29 cellular contexts compared by ENCODE assay signal in genomic region chr7:132154248-132154647, GRCh38.
DNase-seq lines count a peak whose midpoint lies in the region; ATAC-seq, FAIRE-seq and TF ChIP-seq lines count a peak whose summit lies in the region.
"Had no signal": no experiment of that assay in that cellular context is flagged by ENCODE, and none has a peak within 500 bp of the region (broad histone marks: within the 10 kb centered on the region; RNA-seq: fewer than 3 reads in every experiment).

No MANE protein-coding gene starts in this region.

- H3K27me3 Mint-ChIP-seq in activated naive CD4-positive, alpha-beta T cell treated with anti-CD3 and anti-CD28 coated beads, Interleukin-2, amount 10 ng/mL, durations not matched to agents 7 days and 5 days, result peaks cover 33% of the 10 kb centered on the region
- H3K27me3 Mint-ChIP-seq: activated B cell treated with CpG ODN at 0.5 μM for 24 hours had no signal

- no peaks in the 10 kb centered on the region for H3K36me3 ChIP-seq in K562 (ENCODE audit: control insufficient read depth, insufficient read depth, low read length)
- H3K36me3 ChIP-seq: BLaER1, vagina had no signal

- no peaks in the 10 kb centered on the region for H3K9me3 Mint-ChIP-seq in activated naive CD4-positive, alpha-beta T cell treated with anti-CD3 and anti-CD28 coated beads, Interleukin-2, amount 10 ng/mL, durations not matched to agents 7 days and 5 days
- H3K9me3 Mint-ChIP-seq: activated B cell treated with CpG ODN at 0.5 μM for 24 hours, mesothelial cell of epicardium had no signal

- in situ Hi-C loops in K562 (cut with MboI), result no loop called here

- no peak for TF ChIP-seq POLR2A in K562 (conservative IDR thresholded peaks at IDR 0.05)

- no peak for TF ChIP-seq EP300 in K562 (IDR thresholded peaks at IDR 0.05; ENCODE audit: low read length)

- H3K4me3 ChIP-seq in LNCaP clone FGC (ENCODE audit: low read depth, low read length), result no peak overlapping the region
- H3K4me3 ChIP-seq in K562, result no peak overlapping the region
- H3K4me3 ChIP-seq in retinal pigment epithelial cell (ENCODE audit: low read length), result no peak overlapping the region
- H3K4me3 ChIP-seq: BLaER1, thoracic aorta, vagina had no signal

- H3K4me2 ChIP-seq in K562 (ENCODE audit: insufficient read depth, low read length), result no peak overlapping the region
- H3K4me2 ChIP-seq: BLaER1 had no signal

- no peaks in the 10 kb centered on the region for H3K9me1 ChIP-seq in K562 (ENCODE audit: control insufficient read depth, insufficient read depth, low read length)

- H3K27ac ChIP-seq in K562 (ENCODE audit: extremely low read depth, low read depth, low read length), result no peak overlapping the region
- H3K27ac ChIP-seq: BLaER1, thoracic aorta, vagina had no signal

- H2AFZ ChIP-seq in K562 (ENCODE audit: low read depth, low read length), result no peak overlapping the region

- H3K9ac ChIP-seq in K562 (ENCODE audit: insufficient read depth in 1 of 2, low read depth in 2 of 2, low read length in 2 of 2), result no peak overlapping the region
- H3K9ac ChIP-seq: BLaER1 had no signal

- no peak for ATAC-seq in K562
- ATAC-seq: activated CD8-positive, alpha-beta memory T cell treated with anti-CD3 and anti-CD28 coated beads, Interleukin-2, amount 10 ng/mL, durations not matched to agents 7 days and 5 days; left ventricle myocardium superior; stimulated activated naive CD8-positive, alpha-beta T cell treated with anti-CD3 and anti-CD28 coated beads, Interleukin-15, Interleukin-2, amounts not matched to agents 100 U/mL and 50 U/mL, for 24 hours had no signal

- H4K20me1 ChIP-seq in K562 (replicated peaks; ENCODE audit: control insufficient read depth, insufficient read depth, low read length), result peaks cover 7% of the 10 kb centered on the region; the same call in 1 of the 2 replicates
- H4K20me1 ChIP-seq: BLaER1 had no signal

- H3K4me1 Mint-ChIP-seq in activated naive CD4-positive, alpha-beta T cell treated with anti-CD3 and anti-CD28 coated beads, Interleukin-2, amount 10 ng/mL, durations not matched to agents 7 days and 5 days, result no peaks in the 10 kb centered on the region
- H3K4me1 Mint-ChIP-seq: activated B cell treated with CpG ODN at 0.5 μM for 24 hours; activated CD8-positive, alpha-beta memory T cell treated with anti-CD3 and anti-CD28 coated beads, Interleukin-2, amount 10 ng/mL, durations not matched to agents 7 days and 5 days had no signal

- no peak for FAIRE-seq in K562 (lab: Jason Lieb, UNC)
- FAIRE-seq: GM19239, H54, islet of Langerhans had no signal

- H3K36me3 Mint-ChIP-seq in activated naive CD4-positive, alpha-beta T cell treated with anti-CD3 and anti-CD28 coated beads, Interleukin-2, amount 10 ng/mL, durations not matched to agents 7 days and 5 days, result peaks cover 6% of the 10 kb centered on the region
- H3K36me3 Mint-ChIP-seq: activated CD8-positive, alpha-beta memory T cell treated with anti-CD3 and anti-CD28 coated beads, Interleukin-2, amount 10 ng/mL, durations not matched to agents 7 days and 5 days; mesothelial cell of epicardium; naive thymus-derived CD4-positive, alpha-beta T cell had no signal

- POLR2A ChIA-PET in K562 (lab: Yijun Ruan, JAX), result interaction anchor here (0.7 kb wide), 1 partner anchor 10 kb away, joined by 6 read pairs; no protein-coding TSS in a partner anchor

- intact Hi-C loops in K562 (cut with micrococcal nuclease), result no loop called here

- no peaks in the 10 kb centered on the region for H3K9me3 ChIP-seq in K562 (replicated peaks; ENCODE audit: control insufficient read depth, insufficient read depth, low read depth, low read length)
- H3K9me3 ChIP-seq: BLaER1, thoracic aorta, vagina had no signal

- WGBS in K562 (ENCODE audit: insufficient coverage, low coverage, missing lambda C conversion rate), result 1% methylated on average over 6 of the region's 6 CpGs

- TF ChIP-seq CTCF in LNCaP clone FGC (IDR thresholded peaks at IDR 0.05; ENCODE audit: control insufficient read depth, extremely low read depth, insufficient read depth) (peak; percentile 43), K562 (IDR thresholded peaks at IDR 0.05 in 2 of 3, conservative IDR thresholded peaks at IDR 0.05 in 1 of 3; ENCODE audit: insufficient read depth in 2 of 3, low read depth in 1 of 3, low read length in 3 of 3) (peak in 1 of 3 experiments; percentile 15; a peak in 1 of 6 replicates), retinal pigment epithelial cell (conservative IDR thresholded peaks at IDR 0.05; ENCODE audit: low read depth, low read length) (peak; percentile 1)

- H3K27ac Mint-ChIP-seq in activated naive CD4-positive, alpha-beta T cell treated with anti-CD3 and anti-CD28 coated beads, Interleukin-2, amount 10 ng/mL, durations not matched to agents 7 days and 5 days, result no peak overlapping the region
- H3K27ac Mint-ChIP-seq: activated B cell treated with CpG ODN at 0.5 μM for 24 hours; activated CD8-positive, alpha-beta memory T cell treated with anti-CD3 and anti-CD28 coated beads, Interleukin-2, amount 10 ng/mL, durations not matched to agents 7 days and 5 days; mesothelial cell of epicardium; naive thymus-derived CD4-positive, alpha-beta T cell had no signal

- H3K27me3 ChIP-seq in K562 (ENCODE audit: control insufficient read depth in 2 of 2, insufficient read depth in 2 of 2, low read length in 2 of 2), result peaks cover 0 to 21% of the 10 kb centered on the region in 2 experiments; a peak in 3 of 5 replicates
- H3K27me3 ChIP-seq: BLaER1, vagina had no signal

- TF ChIP-seq RAD21 in K562 (CRISPR knock-in tag; conservative IDR thresholded peaks at IDR 0.05 in 1 of 2, IDR thresholded peaks at IDR 0.05 in 1 of 2), result no peak

- no peak overlapping the region for H3K4me3 Mint-ChIP-seq in activated naive CD4-positive, alpha-beta T cell treated with anti-CD3 and anti-CD28 coated beads, Interleukin-2, amount 10 ng/mL, durations not matched to agents 7 days and 5 days
- H3K4me3 Mint-ChIP-seq: activated B cell treated with CpG ODN at 0.5 μM for 24 hours; activated CD8-positive, alpha-beta memory T cell treated with anti-CD3 and anti-CD28 coated beads, Interleukin-2, amount 10 ng/mL, durations not matched to agents 7 days and 5 days; mesothelial cell of epicardium; naive thymus-derived CD4-positive, alpha-beta T cell had no signal

- peak; percentile 32 for DNase-seq in NCI-H82 (lab: John Stamatoyannopoulos, UW)
- no peak for DNase-seq in NCI-H82 treated with DMSO at 0.1 percent for 48 hours (lab: John Stamatoyannopoulos, UW; ENCODE audit: unreplicated experiment)
- DNase-seq in LNCaP clone FGC (ENCODE audit: low read depth), result no peak
- no peak for DNase-seq in K562 (ENCODE audit: extremely low read depth in 1 of 4, low spot score in 3 of 4)
- no peak for DNase-seq in retinal pigment epithelial cell (ENCODE audit: low read depth)
- DNase-seq in AML-193 (lab: John Stamatoyannopoulos, UW), result no peak
- no peak for DNase-seq in activated naive CD4-positive, alpha-beta T cell treated with anti-CD3 and anti-CD28 coated beads, Interleukin-2, amount 10 ng/mL, durations not matched to agents 7 days and 5 days
- no peak for DNase-seq in HuH-7.5 (ENCODE audit: low spot score)
- DNase-seq: ACHN; activated B cell treated with CpG ODN at 0.5 μM for 24 hours; activated CD8-positive, alpha-beta memory T cell treated with anti-CD3 and anti-CD28 coated beads, Interleukin-2, amount 10 ng/mL, durations not matched to agents 7 days and 5 days; activated T-cell treated with anti-CD3 and anti-CD28 coated beads, Interleukin-2, amount 50 U/mL, for 48 hours; cerebellar nuclear complex; GF-D8; left ventricle myocardium superior; naive thymus-derived CD4-positive, alpha-beta T cell; NCI-H1436 treated with DMSO at 0.1 percent for 48 hours; NCI-H524; occipital lobe; Right ventricle myocardium superior; stimulated activated naive CD8-positive, alpha-beta T cell treated with anti-CD3 and anti-CD28 coated beads, Interleukin-15, Interleukin-2, amounts not matched to agents 100 U/mL and 50 U/mL, for 24 hours; T1000 had no signal

- no TSS peak for BruUV-seq in K562 (replicated peaks; lab: Mats Ljungman, UMichigan)

- H3K4me1 ChIP-seq in K562 (replicated peaks in 1 of 2; ENCODE audit: control insufficient read depth in 2 of 2, insufficient read depth in 2 of 2, low read length in 2 of 2), result no peaks in the 10 kb centered on the region
- H3K4me1 ChIP-seq: vagina had no signal

- CTCF ChIA-PET in K562 (lab: Yijun Ruan, JAX; ENCODE audit: low intra/inter-chr PET ratio), result no interaction called here
- CTCF ChIA-PET in activated naive CD4-positive, alpha-beta T cell treated with anti-CD3 and anti-CD28 coated beads, Interleukin-2, amount 10 ng/mL, durations not matched to agents 7 days and 5 days (lab: Charles Lee), result interaction anchor here (0.6 kb wide), 1 partner anchor 465 kb away, joined by 3 read pairs; no protein-coding TSS in a partner anchor

- no peaks in the 10 kb centered on the region for H3K79me2 ChIP-seq in K562 (ENCODE audit: control insufficient read depth, insufficient read depth, low read length)

TF ChIP-seq in K562, 482 proteins besides CTCF, POLR2A, EP300 and RAD21:
- no peak for TF ChIP-seq CHCHD3 (CRISPR knock-in tag; IDR thresholded peaks at IDR 0.05)
- TF ChIP-seq ZNF384 (IDR thresholded peaks at IDR 0.05; ENCODE audit: low read depth, low read length), result 0 out of 2 replicates have a peak, but pooled peaks have one; percentile 39
- TF ChIP-seq NUFIP1 (IDR thresholded peaks at IDR 0.05; ENCODE audit: partially characterized antibody), result no peak
- no peak for TF ChIP-seq ZC3H11A (IDR thresholded peaks at IDR 0.05; ENCODE audit: low read depth, low read length)
- TF ChIP-seq ZNF124 (CRISPR knock-in tag; IDR thresholded peaks at IDR 0.05), result no peak
- TF ChIP-seq SMC3 (conservative IDR thresholded peaks at IDR 0.05; ENCODE audit: insufficient read depth, low read depth, low read length), result 0 out of 2 replicates have a peak, but pooled peaks have one; percentile 8
